Comparison of ENCODE assay signal across 8 cellular contexts in genomic region chr5:168579987-168580508, GRCh38. TPM values are rescaled to one million over a fixed set of nuclear protein-coding genes. Genes with fewer than 3 reads are reported as not detected.
DNase-seq lines count a peak whose midpoint lies in the region; ATAC-seq and TF ChIP-seq lines count a peak whose summit lies in the region.

No MANE protein-coding gene starts in this region.

- H3K4me3 Mint-ChIP-seq in stimulated activated naive CD8-positive, alpha-beta T cell treated with anti-CD3 and anti-CD28 coated beads, Interleukin-15, amount 100 ng/mL, for 72 hours: peak overlapping the region; percentile 84 to 85

- H3K27me3 Mint-ChIP-seq in stimulated activated naive CD8-positive, alpha-beta T cell treated with anti-CD3 and anti-CD28 coated beads, Interleukin-15, amount 100 ng/mL, for 72 hours: peaks cover under 1% of the 10 kb centered on the region

- H3K4me1 Mint-ChIP-seq in stimulated activated naive CD8-positive, alpha-beta T cell treated with anti-CD3 and anti-CD28 coated beads, Interleukin-15, amount 100 ng/mL, for 72 hours: peaks cover 44% of the 10 kb centered on the region

- peak overlapping the region; percentile 74 for H3K4me2 ChIP-seq in hepatocyte

- H2AFZ ChIP-seq in hepatocyte: peak overlapping the region; percentile 65

- no peaks in the 10 kb centered on the region for H3K9me2 ChIP-seq in hepatocyte (replicated peaks; ENCODE audit: insufficient read depth)

- TF ChIP-seq CTCF in WERI-Rb-1 (IDR thresholded peaks at IDR 0.05; ENCODE audit: low read depth, low read length) (no peak), hepatocyte (IDR thresholded peaks at IDR 0.05; ENCODE audit: poor library complexity) (no peak)

- ATAC-seq in stimulated activated naive CD8-positive, alpha-beta T cell treated with anti-CD3 and anti-CD28 coated beads, Interleukin-15, amount 100 ng/mL, for 72 hours: no peak
- ATAC-seq in GM18867 (IDR thresholded peaks at IDR 0.05; ENCODE audit: unreplicated experiment): no peak

- H3K9me3 Mint-ChIP-seq in stimulated activated naive CD8-positive, alpha-beta T cell treated with anti-CD3 and anti-CD28 coated beads, Interleukin-15, amount 100 ng/mL, for 72 hours: no peaks in the 10 kb centered on the region

- DNase-seq in NCI-H1092 treated with DMSO at 0.1 percent for 48 hours (lab: John Stamatoyannopoulos, UW) (peak; percentile 50), NCI-H1092 (lab: John Stamatoyannopoulos, UW) (no peak), WERI-Rb-1 (no peak), hepatocyte (ENCODE audit: low spot score) (no peak), NK-92 (lab: John Stamatoyannopoulos, UW; ENCODE audit: unreplicated experiment) (no peak), SIG-M5 treated with dmso at 0.1 percent for 504 hours (lab: John Stamatoyannopoulos, UW; ENCODE audit: unreplicated experiment) (no peak)
- DNase-seq in stimulated activated naive CD8-positive, alpha-beta T cell treated with anti-CD3 and anti-CD28 coated beads, Interleukin-15, amount 100 ng/mL, for 72 hours: no peak

- H3K27ac ChIP-seq in WERI-Rb-1: peak overlapping the region; percentile 75
- H3K27ac ChIP-seq in hepatocyte: peak overlapping the region; percentile 96

- H4K20me1 ChIP-seq in hepatocyte (ENCODE audit: insufficient read depth, poor library complexity, severe bottlenecking): peaks cover 35% of the 10 kb centered on the region

- H3K4me3 ChIP-seq in WERI-Rb-1 (ENCODE audit: low read depth, low read length) (peak overlapping the region; percentile 47), hepatocyte (no peak overlapping the region)

- peaks cover 9% of the 10 kb centered on the region for H3K4me1 ChIP-seq in hepatocyte (ENCODE audit: insufficient read depth)

- H3K27me3 ChIP-seq in WERI-Rb-1 (ENCODE audit: insufficient read depth, low read depth, severe bottlenecking) (no peaks in the 10 kb centered on the region), hepatocyte (no peaks in the 10 kb centered on the region)

- H3K36me3 ChIP-seq in WERI-Rb-1: peaks cover 13% of the 10 kb centered on the region
- no peaks in the 10 kb centered on the region for H3K36me3 ChIP-seq in hepatocyte (replicated peaks; ENCODE audit: insufficient read depth, low read depth)

- peaks cover 41% of the 10 kb centered on the region for H3K79me2 ChIP-seq in hepatocyte

- peak overlapping the region; percentile 89 to 92 for H3K27ac Mint-ChIP-seq in stimulated activated naive CD8-positive, alpha-beta T cell treated with anti-CD3 and anti-CD28 coated beads, Interleukin-15, amount 100 ng/mL, for 72 hours

- 27% methylated on average over 9 of the region's 9 CpGs for WGBS in hepatocyte (ENCODE audit: low lambda C conversion rate, missing lambda C conversion rate)

- H3K9me3 ChIP-seq in WERI-Rb-1 (ENCODE audit: severe bottlenecking) (no peaks in the 10 kb centered on the region), hepatocyte (ENCODE audit: low read depth) (no peaks in the 10 kb centered on the region)

RNA-seq across cellular contexts. Expression of gene PANK3, which starts 0.9 kb away (rescaled TPM):
- total RNA-seq in hepatocyte: 86.3 and 104 TPM in 2 replicates
- polyA plus RNA-seq in hepatocyte: 15.4 and 25.8 TPM in 2 replicates

RNA-seq across cellular contexts. Expression of gene FBLL1, which starts 50.9 kb away (rescaled TPM):
- 1.7 and 1.8 TPM in 2 replicates for total RNA-seq in hepatocyte
- 1.2 and 2.4 TPM in 2 replicates for polyA plus RNA-seq in hepatocyte
